ENCODE assay signal across 20 cellular contexts in genomic region chr12:131565256-131566005, GRCh38.
"Had no signal": no experiment of that assay in that cellular context is flagged by ENCODE, and none has a peak within 500 bp of the region (broad histone marks: within the 10 kb centered on the region; RNA-seq: fewer than 3 reads in every experiment).

No MANE protein-coding gene starts in this region.

- H3K27me3 ChIP-seq: foreskin keratinocyte, right atrium auricular region had no signal

- H3K36me3 ChIP-seq: pancreas, right atrium auricular region, stomach, thoracic aorta, transverse colon had no signal

- ATAC-seq: effector memory CD8-positive, alpha-beta T cell; foreskin keratinocyte; left cardiac atrium; left ventricle myocardium superior; naive thymus-derived CD4-positive, alpha-beta T cell had no signal

- H3K4me1 ChIP-seq: foreskin keratinocyte, pancreas, right atrium auricular region, stomach, transverse colon had no signal

- H3K4me3 Mint-ChIP-seq: central memory CD8-positive, alpha-beta T cell; effector memory CD8-positive, alpha-beta T cell; naive thymus-derived CD4-positive, alpha-beta T cell had no signal

- H3K4me3 ChIP-seq: hepatocyte, lung, pancreas, right atrium auricular region, stomach, thoracic aorta, transverse colon had no signal

- H3K27ac ChIP-seq: foreskin keratinocyte, hepatocyte, pancreas, right atrium auricular region, stomach, thoracic aorta, transverse colon had no signal

- DNase-seq: effector memory CD8-positive, alpha-beta T cell; foreskin keratinocyte; kidney; left cardiac atrium; left ventricle myocardium superior; mesendoderm; naive thymus-derived CD4-positive, alpha-beta T cell; occipital lobe; pancreas; small intestine; stimulated activated CD4-positive, alpha-beta T cell treated with anti-CD3 and anti-CD28 coated beads, Interleukin-12 subunit alpha, Interleukin-12 subunit beta, amount 100 ng/mL, for 4 hours; stimulated activated naive CD4-positive, alpha-beta T cell; stomach; substantia nigra; transverse colon had no signal

- H3K9me3 ChIP-seq: pancreas, right atrium auricular region, stomach, thoracic aorta, transverse colon had no signal

- H3K9me3 Mint-ChIP-seq: central memory CD8-positive, alpha-beta T cell; effector memory CD8-positive, alpha-beta T cell had no signal

- H3K4me2 ChIP-seq: hepatocyte had no signal

- H2AFZ ChIP-seq: hepatocyte had no signal

- H3K4me1 Mint-ChIP-seq: central memory CD8-positive, alpha-beta T cell had no signal
